27 cellular contexts compared by ENCODE assay signal in genomic region chr3:11150256-11150655, GRCh38.
"Had no signal": no experiment of that assay in that cellular context is flagged by ENCODE, and none has a peak within 500 bp of the region (broad histone marks: within the 10 kb centered on the region; RNA-seq: fewer than 3 reads in every experiment).

No MANE protein-coding gene starts in this region.

- DNase-seq: activated CD4-positive, alpha-beta T cell treated with anti-CD3 and anti-CD28 coated beads for 48 hours; activated CD4-positive, alpha-beta T cell treated with anti-CD3 and anti-CD28 coated beads, Interleukin-2, amount 50 U/mL, for 48 hours; activated CD4-positive, CD25-positive, alpha-beta regulatory T cell treated with anti-CD3 and anti-CD28 coated beads, Interleukin-2, amount 50 U/mL, for 72 hours; activated CD8-positive, alpha-beta memory T cell treated with anti-CD3 and anti-CD28 coated beads, Interleukin-2, amount 10 ng/mL, durations not matched to agents 7 days and 5 days; activated effector memory CD4-positive, alpha-beta T cell treated with Interleukin-2 at 50 U/mL for 16 hours; activated naive CD4-positive, alpha-beta T cell; activated T-cell treated with anti-CD3 and anti-CD28 coated beads, Interleukin-2, amount 50 U/mL, for 24 hours; body of pancreas; NCI-H1092; NCI-H1417; NCI-H1930; NCI-H2107; NCI-H2171 treated with DMSO at 0.1 percent for 48 hours; NCI-H226; NCI-H526 treated with DMSO at 0.1 percent for 48 hours; NCI-H82; NK-92 treated with Interleukin-12 subunit alpha and Interleukin-12 subunit beta, amount 100 ng/mL, for 24 hours; OCI-M1; RPMI8226; SHP77 had no signal

- H3K27ac ChIP-seq: body of pancreas, SJSA1 had no signal

- H3K27me3 ChIP-seq: body of pancreas, SJSA1 had no signal

- H3K4me3 Mint-ChIP-seq: activated CD8-positive, alpha-beta memory T cell treated with anti-CD3 and anti-CD28 coated beads, Interleukin-2, amount 10 ng/mL, durations not matched to agents 7 days and 5 days; activated naive CD4-positive, alpha-beta T cell treated with anti-CD3 and anti-CD28 coated beads, Interleukin-2, amount 50 U/mL, for 24 hours; activated T-cell treated with anti-CD3 and anti-CD28 coated beads, Interleukin-2, amount 50 U/mL, for 24 hours; activated T-helper 1 cell treated with anti-CD3 and anti-CD28 coated beads, Interleukin-12 subunit alpha, Interleukin-12 subunit beta, Interleukin-2, Interleukin-4 antibody, amounts not matched to agents 30 ng/mL and 10 ng/mL and 1 ng/mL, durations not matched to agents 14 hours and 24 hours and 36 hours; central memory CD8-positive, alpha-beta T cell; T-helper 1 cell treated with Interleukin-12 subunit alpha and Interleukin-12 subunit beta and Interleukin-4 antibody, amounts not matched to agents 30 μg/mL and 1 μg/mL, for 36 hours had no signal

- ATAC-seq: activated CD8-positive, alpha-beta memory T cell treated with anti-CD3 and anti-CD28 coated beads, Interleukin-2, amount 10 ng/mL, durations not matched to agents 7 days and 5 days; body of pancreas; K562; Panc1 had no signal

- H3K36me3 Mint-ChIP-seq: activated CD8-positive, alpha-beta memory T cell treated with anti-CD3 and anti-CD28 coated beads, Interleukin-2, amount 10 ng/mL, durations not matched to agents 7 days and 5 days; activated naive CD4-positive, alpha-beta T cell treated with anti-CD3 and anti-CD28 coated beads, Interleukin-2, amount 50 U/mL, for 24 hours had no signal

- H3K4me3 ChIP-seq: body of pancreas, K562, SJSA1 had no signal

- H3K9me3 ChIP-seq: body of pancreas, SJSA1 had no signal

- H3K9me3 Mint-ChIP-seq: activated naive CD4-positive, alpha-beta T cell treated with anti-CD3 and anti-CD28 coated beads, Interleukin-2, amount 50 U/mL, for 24 hours; activated T-cell treated with anti-CD3 and anti-CD28 coated beads, Interleukin-2, amount 50 U/mL, for 24 hours; activated T-helper 1 cell treated with anti-CD3 and anti-CD28 coated beads, Interleukin-12 subunit alpha, Interleukin-12 subunit beta, Interleukin-2, Interleukin-4 antibody, amounts not matched to agents 30 ng/mL and 10 ng/mL and 1 ng/mL, durations not matched to agents 14 hours and 24 hours and 36 hours; central memory CD8-positive, alpha-beta T cell; T-helper 1 cell treated with Interleukin-12 subunit alpha and Interleukin-12 subunit beta and Interleukin-4 antibody, amounts not matched to agents 30 μg/mL and 1 μg/mL, for 36 hours had no signal

- H3K4me1 Mint-ChIP-seq: central memory CD8-positive, alpha-beta T cell had no signal

- H3K4me1 ChIP-seq: body of pancreas had no signal

- H3K36me3 ChIP-seq: SJSA1 had no signal

- H3K27ac Mint-ChIP-seq: activated CD8-positive, alpha-beta memory T cell treated with anti-CD3 and anti-CD28 coated beads, Interleukin-2, amount 10 ng/mL, durations not matched to agents 7 days and 5 days; activated naive CD4-positive, alpha-beta T cell treated with anti-CD3 and anti-CD28 coated beads, Interleukin-2, amount 50 U/mL, for 24 hours; activated T-cell treated with anti-CD3 and anti-CD28 coated beads, Interleukin-2, amount 50 U/mL, for 24 hours; activated T-helper 1 cell treated with anti-CD3 and anti-CD28 coated beads, Interleukin-12 subunit alpha, Interleukin-12 subunit beta, Interleukin-2, Interleukin-4 antibody, amounts not matched to agents 30 ng/mL and 10 ng/mL and 1 ng/mL, durations not matched to agents 14 hours and 24 hours and 36 hours; T-helper 1 cell treated with Interleukin-12 subunit alpha and Interleukin-12 subunit beta and Interleukin-4 antibody, amounts not matched to agents 30 μg/mL and 1 μg/mL, for 36 hours had no signal
